In the genomic region with DNA sequence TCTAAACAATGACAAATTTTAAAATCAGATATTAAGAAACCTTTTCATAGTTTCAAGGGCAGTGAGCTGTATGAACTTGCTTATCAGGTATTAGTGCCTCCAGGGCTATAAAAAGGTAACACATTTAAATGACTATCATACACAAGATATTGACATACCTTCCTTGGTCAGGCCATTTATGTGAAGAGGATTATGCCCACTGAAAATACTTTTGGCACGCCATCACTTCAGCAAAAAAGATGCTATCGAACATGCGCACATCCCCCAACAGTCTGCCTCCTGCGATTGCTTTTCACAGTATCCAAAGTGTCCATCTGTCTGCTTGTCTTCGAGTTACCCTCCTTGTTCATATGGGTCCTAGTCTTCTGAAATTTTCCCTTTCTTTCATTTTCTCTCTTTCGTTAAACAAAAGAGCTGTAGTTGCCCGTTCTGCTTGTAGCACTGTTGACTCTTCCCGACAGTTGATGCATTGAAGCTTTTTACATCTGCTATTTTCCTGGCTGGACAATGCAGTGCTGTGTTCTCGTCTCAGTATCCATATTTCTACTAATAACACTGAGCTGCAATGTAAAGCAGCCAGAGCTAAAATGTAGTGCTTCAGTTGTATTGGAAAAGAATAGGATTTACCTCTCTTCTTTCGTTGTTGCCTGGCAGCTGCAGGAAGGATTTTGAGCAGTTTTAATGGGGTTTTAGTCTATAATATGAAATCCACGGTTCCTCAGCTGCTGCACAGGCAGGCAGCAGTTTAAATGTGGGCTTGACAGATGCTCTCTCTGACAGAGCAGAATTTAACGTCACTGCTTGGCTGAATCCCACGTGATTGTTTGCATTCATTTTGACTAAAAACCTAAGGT, we compare ENCODE assay signal across 8 cellular contexts. TPM values are rescaled to one million over a fixed set of nuclear protein-coding genes. Genes with fewer than 3 reads are reported as not detected.
DNase-seq lines count a peak whose midpoint lies in the region; ATAC-seq, FAIRE-seq and TF ChIP-seq lines count a peak whose summit lies in the region.

A gene with protein sequence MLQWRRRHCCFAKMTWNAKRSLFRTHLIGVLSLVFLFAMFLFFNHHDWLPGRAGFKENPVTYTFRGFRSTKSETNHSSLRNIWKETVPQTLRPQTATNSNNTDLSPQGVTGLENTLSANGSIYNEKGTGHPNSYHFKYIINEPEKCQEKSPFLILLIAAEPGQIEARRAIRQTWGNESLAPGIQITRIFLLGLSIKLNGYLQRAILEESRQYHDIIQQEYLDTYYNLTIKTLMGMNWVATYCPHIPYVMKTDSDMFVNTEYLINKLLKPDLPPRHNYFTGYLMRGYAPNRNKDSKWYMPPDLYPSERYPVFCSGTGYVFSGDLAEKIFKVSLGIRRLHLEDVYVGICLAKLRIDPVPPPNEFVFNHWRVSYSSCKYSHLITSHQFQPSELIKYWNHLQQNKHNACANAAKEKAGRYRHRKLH (minus strand): TSS at position 753 of the 854 bp plus-strand sequence. CDS start 5,051 bp downstream, outside the sequence.

- no peak for FAIRE-seq in frontal cortex (lab: Jason Lieb, UNC)

- CTCF ChIA-PET in activated B cell treated with CpG ODN at 0.5 μM for 24 hours (lab: Charles Lee) = interaction anchor here (1.4 kb wide), 1 partner anchor 1109 kb away, joined by 3 read pairs; no protein-coding TSS in a partner anchor

- H3K27ac Mint-ChIP-seq in activated B cell treated with CpG ODN at 0.5 μM for 24 hours = no peak within 1 kb of the TSS

- TF ChIP-seq CTCF in activated B cell treated with CpG ODN at 0.5 μM for 24 hours (IDR thresholded peaks at IDR 0.05) (no peak), GM13976 (IDR thresholded peaks at IDR 0.05; ENCODE audit: borderline replicate concordance, control extremely low read depth, extremely low read depth, insufficient read depth, missing control alignments) (no peak)

- ATAC-seq in activated B cell treated with CpG ODN at 0.5 μM for 24 hours (ENCODE audit: low read depth) (peak; percentile 21), GM21515 (IDR thresholded peaks at IDR 0.05; ENCODE audit: unreplicated experiment) (no peak)

- peaks cover 33% of the 10 kb centered on the region for H3K4me1 Mint-ChIP-seq in activated B cell treated with CpG ODN at 0.5 μM for 24 hours

- DNase-seq in DMS 273 treated with DMSO at 0.1 percent for 48 hours (lab: John Stamatoyannopoulos, UW) (peak; percentile 73), NCI-H146 treated with DMSO at 0.1 percent for 48 hours (lab: John Stamatoyannopoulos, UW; ENCODE audit: unreplicated experiment) (peak; percentile 76), activated B cell treated with CpG ODN at 0.5 μM for 24 hours (no peak), frontal cortex (ENCODE audit: low spot score in 2 of 2) (peak in 1 of 2 donors; percentile 3), occipital lobe (lab: John Stamatoyannopoulos, UW) (peak; percentile 48), iPS-NIHi11 (ENCODE audit: low spot score) (no peak), GM13976 (ENCODE audit: low spot score) (no peak)

- intact Hi-C loops in activated B cell treated with CpG ODN at 0.5 μM for 24 hours (cut with micrococcal nuclease) = no loop called here

- in situ Hi-C loops in GM13976 (cut with MboI; ENCODE audit: low sequenced_read_pairs, unreplicated experiment) = no loop called here

- H3K4me3 Mint-ChIP-seq in activated B cell treated with CpG ODN at 0.5 μM for 24 hours = peak within 1 kb of the TSS; percentile 19

- peaks cover under 1% of the 10 kb centered on the region for H3K36me3 Mint-ChIP-seq in activated B cell treated with CpG ODN at 0.5 μM for 24 hours (ENCODE audit: low read depth)

- H3K27me3 Mint-ChIP-seq in activated B cell treated with CpG ODN at 0.5 μM for 24 hours = no peaks in the 10 kb centered on the region

- H3K9me3 Mint-ChIP-seq in activated B cell treated with CpG ODN at 0.5 μM for 24 hours = no peaks in the 10 kb centered on the region

- POLR2A ChIA-PET in activated B cell treated with CpG ODN at 0.5 μM for 24 hours (lab: Charles Lee) = no interaction called here

RNA-seq across cellular contexts. Expression of the gene that starts here (rescaled TPM):
- total RNA-seq in activated B cell treated with CpG ODN at 0.5 μM for 24 hours (not detected in 2 replicates), frontal cortex (148 TPM), occipital lobe (160 TPM)

Comparison
In these comparisons a context has a peak if more than half of its experiments do, and no peak if none do; other contexts are left out.
1. RNA of the gene that starts here (total RNA-seq): 160 TPM in occipital lobe (single experiment) and 148 TPM in frontal cortex (single experiment); not detected in activated B cell treated with CpG ODN at 0.5 μM for 24 hours; every median in the first group is over 100 times any median in the second.
2. Peak in ATAC-seq in activated B cell treated with CpG ODN at 0.5 μM for 24 hours; RNA of the gene not detected or under 1 TPM.
3. DNase-seq: peak in DMS 273 treated with DMSO at 0.1 percent for 48 hours (single experiment), NCI-H146 treated with DMSO at 0.1 percent for 48 hours (single experiment) and occipital lobe (single experiment); none in activated B cell treated with CpG ODN at 0.5 μM for 24 hours (single experiment), iPS-NIHi11 (single experiment) and GM13976 (single experiment).